In genomic region chr10:97757471-97757870, GRCh38 we compare ENCODE assay signal across 1 cellular context.
TF ChIP-seq lines count a peak whose summit lies in the region.

No MANE protein-coding gene starts in this region.

TF ChIP-seq in GM12878, 131 proteins besides CTCF, POLR2A, EP300 and RAD21:
- TF ChIP-seq CBX3 (IDR thresholded peaks at IDR 0.05; ENCODE audit: borderline replicate concordance, low read depth) = no peak
- no peak for TF ChIP-seq CBX5 (IDR thresholded peaks at IDR 0.05; ENCODE audit: low read depth)
- no peak for TF ChIP-seq RAD51 (IDR thresholded peaks at IDR 0.05)
- TF ChIP-seq KLF5 (IDR thresholded peaks at IDR 0.05; ENCODE audit: partially characterized antibody) = no peak
- no peak for TF ChIP-seq ZNF24 (IDR thresholded peaks at IDR 0.05)
- TF ChIP-seq CHD4 (IDR thresholded peaks at IDR 0.05) = no peak
- TF ChIP-seq NFXL1 (IDR thresholded peaks at IDR 0.05; ENCODE audit: borderline replicate concordance) = no peak
- TF ChIP-seq CREB1 (IDR thresholded peaks at IDR 0.05; ENCODE audit: low read depth) = no peak
- TF ChIP-seq, protein P1, sequence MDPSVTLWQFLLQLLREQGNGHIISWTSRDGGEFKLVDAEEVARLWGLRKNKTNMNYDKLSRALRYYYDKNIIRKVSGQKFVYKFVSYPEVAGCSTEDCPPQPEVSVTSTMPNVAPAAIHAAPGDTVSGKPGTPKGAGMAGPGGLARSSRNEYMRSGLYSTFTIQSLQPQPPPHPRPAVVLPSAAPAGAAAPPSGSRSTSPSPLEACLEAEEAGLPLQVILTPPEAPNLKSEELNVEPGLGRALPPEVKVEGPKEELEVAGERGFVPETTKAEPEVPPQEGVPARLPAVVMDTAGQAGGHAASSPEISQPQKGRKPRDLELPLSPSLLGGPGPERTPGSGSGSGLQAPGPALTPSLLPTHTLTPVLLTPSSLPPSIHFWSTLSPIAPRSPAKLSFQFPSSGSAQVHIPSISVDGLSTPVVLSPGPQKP (IDR thresholded peaks at IDR 0.05; ENCODE audit: low read depth, low read length) = no peak
- TF ChIP-seq WRNIP1 (IDR thresholded peaks at IDR 0.05; ENCODE audit: borderline replicate concordance, low read depth, low read length) = no peak
